ENCODE assay signal across 9 cellular contexts in the genomic region with DNA sequence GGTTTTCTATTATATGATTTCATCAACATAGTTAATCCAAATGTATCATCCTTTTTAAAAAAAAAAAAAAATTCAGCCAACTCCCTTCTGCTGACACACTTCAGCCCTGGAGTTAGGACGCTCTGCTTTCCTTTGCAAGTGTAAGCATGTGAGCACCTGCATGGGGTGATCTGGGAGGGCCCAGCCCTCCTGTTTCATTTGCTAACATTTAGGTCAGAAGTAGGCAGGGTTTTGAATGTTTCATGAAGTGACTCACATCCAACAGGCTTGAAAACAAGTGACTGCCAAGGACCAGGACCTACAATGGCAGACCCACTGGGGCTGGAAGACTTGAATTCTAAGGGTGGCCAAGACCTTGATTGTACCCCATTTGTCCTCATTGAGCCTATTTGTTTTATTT.
DNase-seq lines count a peak whose midpoint lies in the region; ATAC-seq and TF ChIP-seq lines count a peak whose summit lies in the region.
"Had no signal": no experiment of that assay in that cellular context is flagged by ENCODE, and none has a peak within 500 bp of the region (broad histone marks: within the 10 kb centered on the region; RNA-seq: fewer than 3 reads in every experiment).

No MANE protein-coding gene starts in this region.

- H3K27me3 ChIP-seq in left lung (no peaks in the 10 kb centered on the region), upper lobe of right lung (no peaks in the 10 kb centered on the region)

- H3K27ac Mint-ChIP-seq in natural killer cell treated with Interleukin-12 subunit alpha and Interleukin-12 subunit beta and Interleukin-15 and Interleukin-18, amount 100 ng/mL, for 72 hours, result peak overlapping the region; percentile 42 to 45
- H3K27ac Mint-ChIP-seq in natural killer cell, result no peak overlapping the region

- H3K4me3 Mint-ChIP-seq in natural killer cell treated with Interleukin-12 subunit alpha and Interleukin-12 subunit beta and Interleukin-15 and Interleukin-18, amount 100 ng/mL, for 72 hours, result peak overlapping the region; percentile 9
- H3K4me3 Mint-ChIP-seq in natural killer cell, result no peak overlapping the region

- intact Hi-C loops in natural killer cell (cut with micrococcal nuclease) (no loop called here), left lung (cut with DNase I) (no loop called here), upper lobe of right lung (cut with DNase I) (no loop called here)

- H3K27me3 Mint-ChIP-seq in natural killer cell treated with Interleukin-12 subunit alpha and Interleukin-12 subunit beta and Interleukin-15 and Interleukin-18, amount 100 ng/mL, for 72 hours, result peaks cover 4 to 15% of the 10 kb centered on the region in 2 donors
- peaks cover 16 to 30% of the 10 kb centered on the region in 2 donors for H3K27me3 Mint-ChIP-seq in natural killer cell (ENCODE audit: low read depth in 2 of 2)

- peaks cover 3% of the 10 kb centered on the region for H3K9me3 Mint-ChIP-seq in natural killer cell treated with Interleukin-12 subunit alpha and Interleukin-12 subunit beta and Interleukin-15 and Interleukin-18, amount 100 ng/mL, for 72 hours
- no peaks in the 10 kb centered on the region for H3K9me3 Mint-ChIP-seq in natural killer cell

- no peaks in the 10 kb centered on the region for H3K9me3 ChIP-seq in left lung
- H3K9me3 ChIP-seq in upper lobe of right lung, result no peaks in the 10 kb centered on the region

- no peaks in the 10 kb centered on the region for H3K36me3 ChIP-seq in left lung
- H3K36me3 ChIP-seq in upper lobe of right lung, result no peaks in the 10 kb centered on the region

- H3K4me1 Mint-ChIP-seq in natural killer cell treated with Interleukin-12 subunit alpha and Interleukin-12 subunit beta and Interleukin-15 and Interleukin-18, amount 100 ng/mL, for 72 hours (ENCODE audit: low read depth in 2 of 2), result peaks cover 51 to 56% of the 10 kb centered on the region in 2 donors
- peaks cover 21 to 24% of the 10 kb centered on the region in 2 donors for H3K4me1 Mint-ChIP-seq in natural killer cell

- TF ChIP-seq CTCF in natural killer cell (IDR thresholded peaks at IDR 0.05) (no peak), left lung (IDR thresholded peaks at IDR 0.05) (no peak), upper lobe of right lung (IDR thresholded peaks at IDR 0.05) (no peak)

- H3K27ac ChIP-seq in angular gyrus (ENCODE audit: low read depth, low read length) (peak overlapping the region; percentile 51), left lung (peak overlapping the region; percentile 57 to 74), upper lobe of right lung (peak overlapping the region; percentile 7)

- ATAC-seq in natural killer cell treated with Interleukin-12 subunit alpha and Interleukin-12 subunit beta and Interleukin-15 and Interleukin-18, amount 100 ng/mL, for 72 hours, result no peak
- ATAC-seq in natural killer cell (no peak), left lung (peak; percentile 82), upper lobe of right lung (peak; percentile 70), GM21825 (IDR thresholded peaks at IDR 0.05; ENCODE audit: unreplicated experiment) (no peak)
- ATAC-seq: K562 had no signal

- DNase-seq in natural killer cell treated with Interleukin-12 subunit alpha and Interleukin-12 subunit beta and Interleukin-15 and Interleukin-18, amount 100 ng/mL, for 72 hours (ENCODE audit: low spot score), result no peak
- DNase-seq in natural killer cell (no peak), left lung (peak in 1 of 2 donors; percentile 44), upper lobe of right lung (no peak), GF-D8 (lab: John Stamatoyannopoulos, UW) (no peak), retina (no peak)

- peaks cover 6% of the 10 kb centered on the region for H3K36me3 Mint-ChIP-seq in natural killer cell treated with Interleukin-12 subunit alpha and Interleukin-12 subunit beta and Interleukin-15 and Interleukin-18, amount 100 ng/mL, for 72 hours
- no peaks in the 10 kb centered on the region for H3K36me3 Mint-ChIP-seq in natural killer cell

- H3K4me3 ChIP-seq in left lung, result no peak overlapping the region
- H3K4me3 ChIP-seq in upper lobe of right lung, result no peak overlapping the region
- H3K4me3 ChIP-seq: K562 had no signal

- H3K4me1 ChIP-seq in left lung (peaks cover 5 to 25% of the 10 kb centered on the region in 2 donors), upper lobe of right lung (peaks cover 15% of the 10 kb centered on the region)

Comparison
In these comparisons a context has a peak if more than half of its experiments do, and no peak if none do; other contexts are left out.
1. H3K27ac Mint-ChIP-seq: peak in natural killer cell treated with Interleukin-12 subunit alpha and Interleukin-12 subunit beta and Interleukin-15 and Interleukin-18, amount 100 ng/mL, for 72 hours (2 of 2); none in natural killer cell (0 of 2).
2. ATAC-seq: peak in left lung (single experiment) and upper lobe of right lung (single experiment); none in natural killer cell treated with Interleukin-12 subunit alpha and Interleukin-12 subunit beta and Interleukin-15 and Interleukin-18, amount 100 ng/mL, for 72 hours (0 of 2), natural killer cell (0 of 3) and GM21825 (single experiment).
3. H3K27ac ChIP-seq: peak in every context shown above with its lines; median percentile 66 in left lung; 51 in angular gyrus; 7 in upper lobe of right lung.